Comparison of ENCODE assay signal across 19 cellular contexts in genomic region chr3:24514139-24514538, GRCh38.
"Had no signal": no experiment of that assay in that cellular context is flagged by ENCODE, and none has a peak within 500 bp of the region (broad histone marks: within the 10 kb centered on the region; RNA-seq: fewer than 3 reads in every experiment).

No MANE protein-coding gene starts in this region.

- ATAC-seq: heart left ventricle; lower lobe of right lung; sciatic nerve; stimulated activated naive B cell treated with anti-CD40 and anti-IgM and Interleukin-4, amounts not matched to agents 10 μg/mL and 1 μg/mL and 100 μg/mL, for 72 hours; stimulated activated naive CD8-positive, alpha-beta T cell treated with anti-CD3 and anti-CD28 coated beads, Interleukin-15, amount 100 ng/mL, for 72 hours; upper lobe of right lung had no signal

- DNase-seq: colonic mucosa; dermis blood vessel endothelial cell; foreskin melanocyte; heart left ventricle; hypothalamus; islet precursor cell; left ventricle myocardium inferior; lower lobe of right lung; posterior cingulate gyrus; stimulated activated CD4-positive, alpha-beta T cell treated with anti-CD3 and anti-CD28 coated beads, Interleukin-2, amount 100 ng/mL, for 24 hours; stimulated activated CD4-positive, alpha-beta T cell treated with anti-CD3 and anti-CD28 coated beads, Interleukin-4, amount 100 ng/mL, for 4 hours; stimulated activated naive B cell treated with anti-CD40 and anti-IgM and Interleukin-4, amounts not matched to agents 10 μg/mL and 1 μg/mL and 100 μg/mL, for 72 hours; stimulated activated naive CD8-positive, alpha-beta T cell treated with anti-CD3 and anti-CD28 coated beads, Interleukin-15, amount 100 ng/mL, for 72 hours; testis; upper lobe of right lung had no signal

- H3K36me3 Mint-ChIP-seq: memory B cell; mesothelial cell of epicardium; stimulated activated naive B cell treated with anti-CD40 and anti-IgM and Interleukin-4, amounts not matched to agents 10 μg/mL and 1 μg/mL and 100 μg/mL, for 72 hours had no signal

- H3K27ac Mint-ChIP-seq: memory B cell; mesothelial cell of epicardium; nephron; stimulated activated naive B cell treated with anti-CD40 and anti-IgM and Interleukin-4, amounts not matched to agents 10 μg/mL and 1 μg/mL and 100 μg/mL, for 72 hours; stimulated activated naive CD8-positive, alpha-beta T cell treated with anti-CD3 and anti-CD28 coated beads, Interleukin-15, amount 100 ng/mL, for 72 hours had no signal

- H3K9me3 Mint-ChIP-seq: memory B cell; mesothelial cell of epicardium; nephron; stimulated activated naive B cell treated with anti-CD40 and anti-IgM and Interleukin-4, amounts not matched to agents 10 μg/mL and 1 μg/mL and 100 μg/mL, for 72 hours had no signal

- H3K4me3 Mint-ChIP-seq: memory B cell; mesothelial cell of epicardium; nephron; stimulated activated naive B cell treated with anti-CD40 and anti-IgM and Interleukin-4, amounts not matched to agents 10 μg/mL and 1 μg/mL and 100 μg/mL, for 72 hours; stimulated activated naive CD8-positive, alpha-beta T cell treated with anti-CD3 and anti-CD28 coated beads, Interleukin-15, amount 100 ng/mL, for 72 hours had no signal

- H3K4me1 Mint-ChIP-seq: nephron; stimulated activated naive CD8-positive, alpha-beta T cell treated with anti-CD3 and anti-CD28 coated beads, Interleukin-15, amount 100 ng/mL, for 72 hours had no signal
